Comparison of ENCODE assay signal across 8 cellular contexts in the genomic region with DNA sequence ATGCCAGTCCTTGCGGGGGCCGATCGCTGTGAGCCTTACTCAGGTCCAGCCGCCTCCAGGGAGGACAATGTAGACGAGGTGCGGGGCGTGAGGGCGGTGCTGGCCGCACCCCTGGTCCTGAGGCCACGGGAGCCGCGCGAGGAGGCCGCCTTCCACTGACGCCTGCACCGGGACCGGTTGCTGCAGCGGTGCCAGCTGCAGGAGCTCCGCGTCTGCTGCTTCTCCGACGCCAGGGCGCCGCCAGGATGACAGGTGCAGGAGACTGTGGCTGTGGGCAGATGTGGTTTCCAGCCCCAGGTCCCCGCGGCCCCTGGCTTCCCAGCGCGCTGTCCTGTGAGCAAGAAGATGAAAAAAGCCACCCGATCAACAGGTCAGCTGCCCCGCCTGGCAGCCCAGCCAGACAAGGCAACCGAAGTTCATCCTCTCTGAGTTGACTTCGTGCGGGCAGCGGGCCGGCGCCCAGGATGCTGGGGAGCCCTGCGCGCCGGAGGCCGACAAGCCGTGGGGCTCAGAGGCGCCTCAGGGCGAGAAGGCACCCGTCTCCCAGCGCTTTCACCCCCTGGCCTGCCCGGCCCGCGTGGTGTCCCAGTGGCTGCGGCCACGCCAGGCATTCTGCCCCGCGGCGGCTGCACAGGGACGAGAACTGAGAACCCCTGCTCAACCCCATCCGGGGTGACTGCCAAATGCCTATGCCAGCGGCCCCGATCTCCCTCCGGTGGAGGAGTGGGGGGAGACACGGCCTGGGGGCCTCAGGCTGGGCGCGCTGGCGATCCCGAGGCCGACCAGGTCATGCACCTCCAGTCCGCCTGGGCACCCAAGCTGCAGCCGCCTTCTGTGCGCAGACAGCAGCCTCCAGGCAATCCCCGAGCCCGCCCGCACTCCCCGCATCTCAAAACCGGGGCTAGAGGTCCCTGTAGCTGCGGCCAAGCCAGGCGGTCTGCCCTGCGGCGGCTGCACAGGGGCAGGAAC. TPM values are rescaled to one million over a fixed set of nuclear protein-coding genes. Genes with fewer than 3 reads are reported as not detected.
DNase-seq lines count a peak whose midpoint lies in the region; ATAC-seq and TF ChIP-seq lines count a peak whose summit lies in the region.

No MANE protein-coding gene starts in this region.

- no peaks in the 10 kb centered on the region for H3F3A ChIP-seq in neural cell (ENCODE audit: insufficient read depth, low read length, poor library complexity, severe bottlenecking)

- peaks cover 6% of the 10 kb centered on the region for H3K4me1 Mint-ChIP-seq in activated naive CD8-positive, alpha-beta T cell treated with anti-CD3 and anti-CD28 coated beads for 36 hours

- TF ChIP-seq CTCF in GM13977 (IDR thresholded peaks at IDR 0.05; ENCODE audit: extremely low read depth, insufficient read depth, missing control alignments) (no peak), neural cell (IDR thresholded peaks at IDR 0.05; ENCODE audit: poor library complexity, severe bottlenecking) (no peak)

- ATAC-seq in GM18520 (IDR thresholded peaks at IDR 0.05; ENCODE audit: unreplicated experiment): no peak

- TF ChIP-seq EP300 in neural cell (conservative IDR thresholded peaks at IDR 0.05; ENCODE audit: poor library complexity, severe bottlenecking): no peak

- no peaks in the 10 kb centered on the region for H3K79me2 ChIP-seq in neural cell (replicated peaks; ENCODE audit: insufficient read depth, low read length)

- H3K36me3 Mint-ChIP-seq in activated naive CD8-positive, alpha-beta T cell treated with anti-CD3 and anti-CD28 coated beads for 36 hours: no peaks in the 10 kb centered on the region

- no peaks in the 10 kb centered on the region for H4K20me1 ChIP-seq in neural cell (ENCODE audit: insufficient read depth)

- H3K9ac ChIP-seq in neural cell (ENCODE audit: low read length): no peak overlapping the region

- H3K9me3 Mint-ChIP-seq in activated naive CD8-positive, alpha-beta T cell treated with anti-CD3 and anti-CD28 coated beads for 36 hours: no peaks in the 10 kb centered on the region

- H3K27ac Mint-ChIP-seq in activated naive CD8-positive, alpha-beta T cell treated with anti-CD3 and anti-CD28 coated beads for 36 hours: no peak overlapping the region

- peaks cover 56% of the 10 kb centered on the region for H3K27me3 Mint-ChIP-seq in activated naive CD8-positive, alpha-beta T cell treated with anti-CD3 and anti-CD28 coated beads for 36 hours

- no peak overlapping the region for H3K4me2 ChIP-seq in neural cell (ENCODE audit: low read length)

- H3K9me2 ChIP-seq in neural cell (ENCODE audit: insufficient read depth, low read length): no peaks in the 10 kb centered on the region

- H3K36me3 ChIP-seq in neural cell (ENCODE audit: insufficient read depth, low read length): no peaks in the 10 kb centered on the region

- peaks cover 84% of the 10 kb centered on the region for H3K27me3 ChIP-seq in neural cell (ENCODE audit: insufficient read depth, low read depth, low read length)

- H3K4me3 Mint-ChIP-seq in activated naive CD8-positive, alpha-beta T cell treated with anti-CD3 and anti-CD28 coated beads for 36 hours: peak overlapping the region; percentile 32

- TF ChIP-seq RAD21 in neural cell (conservative IDR thresholded peaks at IDR 0.05): no peak

- no peak overlapping the region for H3K27ac ChIP-seq in neural cell (ENCODE audit: low read length)

- no peak overlapping the region for H2AFZ ChIP-seq in neural cell (ENCODE audit: low read depth, low read length)

- DNase-seq in GM13977 (ENCODE audit: low spot score): peak; percentile 42
- DNase-seq in NCI-H69 (lab: John Stamatoyannopoulos, UW): peak; percentile 69
- peak; percentile 35 for DNase-seq in activated naive CD8-positive, alpha-beta T cell treated with anti-CD3 and anti-CD28 coated beads for 36 hours
- DNase-seq in ureter (ENCODE audit: low spot score): no peak
- DNase-seq in pons (ENCODE audit: low spot score): no peak
- no peak for DNase-seq in HuH-7 (ENCODE audit: low spot score)

- in situ Hi-C loops in GM13977 (cut with MboI; ENCODE audit: low pct_unique_long_range_greater_than_20kb, low sequenced_read_pairs, unreplicated experiment): no loop called here

- H3K9me3 ChIP-seq in neural cell (ENCODE audit: low read length): no peaks in the 10 kb centered on the region

- H3K4me3 ChIP-seq in neural cell (ENCODE audit: low read length): peak overlapping the region; percentile 71

TF ChIP-seq in neural cell, 6 proteins besides CTCF, POLR2A, EP300 and RAD21:
- TF ChIP-seq EZH2 (IDR thresholded peaks at IDR 0.05; ENCODE audit: borderline replicate concordance, insufficient read depth, low read length, poor library complexity, severe bottlenecking) (peak; percentile 44), POLR2AphosphoS5 (IDR thresholded peaks at IDR 0.05) (no peak)

RNA-seq across cellular contexts. Expression of gene BICD2, which starts 43.4 kb away (rescaled TPM):
- total RNA-seq in activated naive CD8-positive, alpha-beta T cell treated with anti-CD3 and anti-CD28 coated beads for 36 hours: 10 to 100 TPM; 19.2 to 20.5 TPM
- polyA plus RNA-seq in neural cell: 22.4 and 24.7 TPM in 2 replicates
- 50.8 and 54.5 TPM in 2 replicates for polyA minus RNA-seq in neural cell
- 28.5 TPM for total RNA-seq in ureter

Comparison
In these comparisons a context has a peak if more than half of its experiments do, and no peak if none do; other contexts are left out.
1. DNase-seq: peak in GM13977 (single experiment), NCI-H69 (single experiment) and activated naive CD8-positive, alpha-beta T cell treated with anti-CD3 and anti-CD28 coated beads for 36 hours (single experiment); none in ureter (single experiment), pons (single experiment) and HuH-7 (single experiment).